Comparison of ENCODE assay signal across 28 cellular contexts in the genomic region with DNA sequence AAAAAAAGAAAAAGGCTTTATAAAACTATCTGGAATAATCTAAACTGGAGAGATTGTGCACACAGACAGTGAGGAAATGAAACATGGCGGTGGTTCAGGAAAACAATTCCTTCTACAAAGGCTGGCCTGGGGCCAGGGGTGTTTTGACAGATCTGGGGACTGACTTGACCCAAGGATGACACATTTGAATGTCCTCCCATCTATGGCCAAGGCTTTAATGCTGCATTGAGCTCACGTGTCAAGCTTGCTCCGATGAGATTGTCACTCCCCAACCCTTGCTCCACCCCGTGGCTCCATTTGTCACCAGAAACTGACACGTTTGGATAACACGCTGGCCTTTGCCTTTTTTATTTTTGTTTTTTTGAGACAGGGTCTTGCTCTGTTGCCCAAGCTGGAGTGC.
"Had no signal": no experiment of that assay in that cellular context is flagged by ENCODE, and none has a peak within 500 bp of the region (broad histone marks: within the 10 kb centered on the region; RNA-seq: fewer than 3 reads in every experiment).

No MANE protein-coding gene starts in this region.

- H3K9me3 Mint-ChIP-seq: activated CD4-positive, alpha-beta T cell treated with anti-CD3 and anti-CD28 coated beads, Interleukin-2, amount 10 ng/mL, durations not matched to agents 7 days and 5 days; activated CD8-positive, alpha-beta T cell treated with anti-CD3 and anti-CD28 coated beads for 36 hours; activated T-helper 2 cell treated with anti-CD3 and anti-CD28 coated beads, Interferon-gamma antibody, Interleukin-2, Interleukin-4, amounts not matched to agents 10 μg/mL and 5 μg/mL and 100 μg/mL, durations not matched to agents 14 hours and 24 hours and 36 hours; effector memory CD8-positive, alpha-beta T cell had no signal

- H3K27me3 Mint-ChIP-seq: activated CD4-positive, alpha-beta T cell treated with anti-CD3 and anti-CD28 coated beads, Interleukin-2, amount 10 ng/mL, durations not matched to agents 7 days and 5 days; activated CD8-positive, alpha-beta T cell treated with anti-CD3 and anti-CD28 coated beads for 36 hours; activated naive CD8-positive, alpha-beta T cell; effector memory CD8-positive, alpha-beta T cell; natural killer cell treated with Interleukin-12 subunit alpha and Interleukin-12 subunit beta and Interleukin-15 and Interleukin-18, amount 100 ng/mL, for 72 hours; progenitor cell of endocrine pancreas had no signal

- H3K36me3 Mint-ChIP-seq: activated naive CD8-positive, alpha-beta T cell; natural killer cell treated with Interleukin-12 subunit alpha and Interleukin-12 subunit beta and Interleukin-15 and Interleukin-18, amount 100 ng/mL, for 72 hours had no signal

- H3K27ac Mint-ChIP-seq: activated CD4-positive, alpha-beta T cell treated with anti-CD3 and anti-CD28 coated beads, Interleukin-2, amount 10 ng/mL, durations not matched to agents 7 days and 5 days; activated CD8-positive, alpha-beta T cell treated with anti-CD3 and anti-CD28 coated beads for 36 hours; activated naive CD8-positive, alpha-beta T cell; activated T-helper 2 cell treated with anti-CD3 and anti-CD28 coated beads, Interferon-gamma antibody, Interleukin-2, Interleukin-4, amounts not matched to agents 10 μg/mL and 5 μg/mL and 100 μg/mL, durations not matched to agents 14 hours and 24 hours and 36 hours had no signal

- DNase-seq: activated CD4-positive, alpha-beta T cell treated with anti-CD3 and anti-CD28 coated beads, Interleukin-2, amount 10 ng/mL, durations not matched to agents 7 days and 5 days; activated CD4-positive, CD25-positive, alpha-beta regulatory T cell treated with anti-CD3 and anti-CD28 coated beads, Interleukin-2, amount 50 U/mL, for 72 hours; activated CD8-positive, alpha-beta T cell treated with anti-CD3 and anti-CD28 coated beads for 36 hours; activated T-cell treated with anti-CD3 and anti-CD28 coated beads, Interleukin-2, amount 50 U/mL, for 48 hours; aorta; effector memory CD8-positive, alpha-beta T cell; erythroblast; foreskin fibroblast; head of caudate nucleus; hippocampal formation; left cardiac atrium; mesendoderm; ovary; stimulated activated CD4-positive, alpha-beta T cell treated with anti-CD3 and anti-CD28 coated beads, Interleukin-12 subunit alpha, Interleukin-12 subunit beta, amount 100 ng/mL, for 4 hours; stimulated activated CD4-positive, alpha-beta T cell treated with anti-CD3 and anti-CD28 coated beads, Interleukin-4, amount 100 ng/mL, for 1 hour; stimulated activated naive CD8-positive, alpha-beta T cell treated with anti-CD3 and anti-CD28 coated beads, Interleukin-15, Interleukin-2, amounts not matched to agents 100 U/mL and 50 U/mL, for 24 hours; T-helper 9 cell; trophoblast cell had no signal

- H3K4me3 ChIP-seq: body of pancreas, dorsolateral prefrontal cortex, mucosa of descending colon, ovary, right lobe of liver, skin epidermis, thoracic aorta had no signal

- H3K4me1 ChIP-seq: right lobe of liver had no signal

- H3K36me3 ChIP-seq: ovary, right lobe of liver, thoracic aorta had no signal

- H3K9me3 ChIP-seq: body of pancreas, mucosa of descending colon, ovary, right lobe of liver, thoracic aorta had no signal

- H3K27ac ChIP-seq: body of pancreas, dorsolateral prefrontal cortex, ovary, right lobe of liver, skin epidermis, thoracic aorta had no signal

- H3K27me3 ChIP-seq: body of pancreas, dorsolateral prefrontal cortex, ovary, right lobe of liver had no signal

- H3K4me3 Mint-ChIP-seq: activated CD4-positive, alpha-beta T cell treated with anti-CD3 and anti-CD28 coated beads, Interleukin-2, amount 10 ng/mL, durations not matched to agents 7 days and 5 days; activated CD8-positive, alpha-beta T cell treated with anti-CD3 and anti-CD28 coated beads for 36 hours; activated naive CD8-positive, alpha-beta T cell; effector memory CD8-positive, alpha-beta T cell; natural killer cell treated with Interleukin-12 subunit alpha and Interleukin-12 subunit beta and Interleukin-15 and Interleukin-18, amount 100 ng/mL, for 72 hours had no signal
